ENCODE assay signal across 22 cellular contexts in genomic region chr4:6050551-6050950, GRCh38. TPM values are rescaled to one million over a fixed set of nuclear protein-coding genes. Genes with fewer than 3 reads are reported as not detected.
"Had no signal": no experiment of that assay in that cellular context is flagged by ENCODE, and none has a peak within 500 bp of the region (broad histone marks: within the 10 kb centered on the region; RNA-seq: fewer than 3 reads in every experiment).

No MANE protein-coding gene starts in this region.

- H3K9me3 Mint-ChIP-seq: mesothelial cell of epicardium; natural killer cell; stimulated activated naive CD8-positive, alpha-beta T cell treated with anti-CD3 and anti-CD28 coated beads, Interleukin-15, amount 100 ng/mL, for 72 hours had no signal

- ATAC-seq: left lung; natural killer cell; pancreas; right lobe of liver; stimulated activated naive CD8-positive, alpha-beta T cell treated with anti-CD3 and anti-CD28 coated beads, Interleukin-15, amount 100 ng/mL, for 72 hours had no signal

- H3K36me3 Mint-ChIP-seq: mesothelial cell of epicardium, natural killer cell had no signal

- H3K4me3 Mint-ChIP-seq: mesothelial cell of epicardium; natural killer cell; stimulated activated naive CD8-positive, alpha-beta T cell treated with anti-CD3 and anti-CD28 coated beads, Interleukin-15, amount 100 ng/mL, for 72 hours had no signal

- H3K4me1 Mint-ChIP-seq: mesothelial cell of epicardium; natural killer cell; stimulated activated naive CD8-positive, alpha-beta T cell treated with anti-CD3 and anti-CD28 coated beads, Interleukin-15, amount 100 ng/mL, for 72 hours had no signal

- DNase-seq: effector CD4-positive, alpha-beta T cell; kidney; left lung; mesenchymal stem cell; natural killer cell; pancreas; retina; right lobe of liver; stimulated activated CD4-positive, alpha-beta T cell treated with anti-CD3 and anti-CD28 coated beads, Interleukin-12 subunit alpha, Interleukin-12 subunit beta, amount 100 ng/mL, for 4 hours; stimulated activated CD4-positive, alpha-beta T cell treated with anti-CD3 and anti-CD28 coated beads, Interleukin-1b, Interleukin-23, amount 100 ng/mL, for 48 hours; stimulated activated CD4-positive, alpha-beta T cell treated with anti-CD3 and anti-CD28 coated beads, Interleukin-4, amount 100 ng/mL, for 1 hour; stimulated activated CD8-positive, alpha-beta memory T cell treated with anti-CD3 and anti-CD28 coated beads, Interleukin-4, amount 100 ng/mL, for 48 hours; stimulated activated naive CD4-positive, alpha-beta T cell; stimulated activated naive CD8-positive, alpha-beta T cell treated with anti-CD3 and anti-CD28 coated beads, Interleukin-15, amount 100 ng/mL, for 72 hours; thyroid gland; trophoblast cell had no signal

- H3K27me3 Mint-ChIP-seq: stimulated activated naive CD8-positive, alpha-beta T cell treated with anti-CD3 and anti-CD28 coated beads, Interleukin-15, amount 100 ng/mL, for 72 hours had no signal

- H3K27ac Mint-ChIP-seq: mesothelial cell of epicardium; natural killer cell; stimulated activated naive CD8-positive, alpha-beta T cell treated with anti-CD3 and anti-CD28 coated beads, Interleukin-15, amount 100 ng/mL, for 72 hours had no signal

RNA-seq across cellular contexts. Expression of gene C4orf50, which starts 32.3 kb away (rescaled TPM):
- total RNA-seq: fibroblast of villous mesenchyme, lower leg skin, posterior vena cava, pulmonary artery endothelial cell, smooth muscle cell had no signal
- polyA plus RNA-seq: smooth muscle cell had no signal
